ENCODE assay signal across 18 cellular contexts in genomic region chr6:42378536-42378935, GRCh38.
DNase-seq lines count a peak whose midpoint lies in the region; ATAC-seq and TF ChIP-seq lines count a peak whose summit lies in the region.
"Had no signal": no experiment of that assay in that cellular context is flagged by ENCODE, and none has a peak within 500 bp of the region (broad histone marks: within the 10 kb centered on the region; RNA-seq: fewer than 3 reads in every experiment).

No MANE protein-coding gene starts in this region.

- H3K4me2 ChIP-seq in PC-3 (ENCODE audit: low read length) = no peak overlapping the region
- H3K4me2 ChIP-seq: smooth muscle cell had no signal

- H3K27me3 Mint-ChIP-seq in activated T-cell treated with anti-CD3 and anti-CD28 coated beads, Interleukin-2, amount 50 U/mL, for 4 hours (ENCODE audit: low read depth) = no peaks in the 10 kb centered on the region
- no peaks in the 10 kb centered on the region for H3K27me3 Mint-ChIP-seq in activated T-helper 17 cell treated with anti-CD3 and anti-CD28 coated beads, Interleukin-2, amount 50 U/mL, for 72 hours

- H3K27ac ChIP-seq in PC-3 (ENCODE audit: low read length) = no peak overlapping the region
- H3K27ac ChIP-seq: pancreas, testis had no signal

- peaks cover 17% of the 10 kb centered on the region; the same call in 1 of the 2 replicates for H3K79me2 ChIP-seq in PC-3 (ENCODE audit: low read length)

- H3K9me3 ChIP-seq in PC-3 (ENCODE audit: low read length) = no peaks in the 10 kb centered on the region
- H3K9me3 ChIP-seq: pancreas, testis had no signal

- H3F3A ChIP-seq in PC-3 (ENCODE audit: low read length, unreplicated experiment) = no peaks in the 10 kb centered on the region

- peak overlapping the region; percentile 56 for H3K4me3 Mint-ChIP-seq in activated T-cell treated with anti-CD3 and anti-CD28 coated beads, Interleukin-2, amount 50 U/mL, for 4 hours
- peak overlapping the region; percentile 70 for H3K4me3 Mint-ChIP-seq in activated T-helper 17 cell treated with anti-CD3 and anti-CD28 coated beads, Interleukin-2, amount 50 U/mL, for 72 hours
- H3K4me3 Mint-ChIP-seq: mesothelial cell of epicardium, WTC11 had no signal

- no peaks in the 10 kb centered on the region for H3K9me3 Mint-ChIP-seq in activated T-cell treated with anti-CD3 and anti-CD28 coated beads, Interleukin-2, amount 50 U/mL, for 4 hours
- no peaks in the 10 kb centered on the region for H3K9me3 Mint-ChIP-seq in activated T-helper 17 cell treated with anti-CD3 and anti-CD28 coated beads, Interleukin-2, amount 50 U/mL, for 72 hours
- H3K9me3 Mint-ChIP-seq: mesothelial cell of epicardium, WTC11 had no signal

- peak overlapping the region; percentile 90 for H3K27ac Mint-ChIP-seq in activated T-helper 17 cell treated with anti-CD3 and anti-CD28 coated beads, Interleukin-2, amount 50 U/mL, for 72 hours

- ATAC-seq in activated T-cell treated with anti-CD3 and anti-CD28 coated beads, Interleukin-2, amount 50 U/mL, for 4 hours = no peak
- no peak for ATAC-seq in activated T-helper 17 cell treated with anti-CD3 and anti-CD28 coated beads, Interleukin-2, amount 50 U/mL, for 72 hours (replicated peaks)
- no peak for ATAC-seq in HG02973 (IDR thresholded peaks at IDR 0.05; ENCODE audit: unreplicated experiment)
- no peak for ATAC-seq in PC-3
- ATAC-seq: WTC11 had no signal

- POLR2A ChIA-PET in PC-3 (lab: Charles Lee; ENCODE audit: unreplicated experiment) = no interaction called here

- H3K9me2 ChIP-seq in PC-3 (replicated peaks; ENCODE audit: low read length) = no peaks in the 10 kb centered on the region

- H3K36me3 ChIP-seq in PC-3 (ENCODE audit: low read depth, low read length) = no peaks in the 10 kb centered on the region
- H3K36me3 ChIP-seq: pancreas had no signal

- H3K4me1 Mint-ChIP-seq in activated T-cell treated with anti-CD3 and anti-CD28 coated beads, Interleukin-2, amount 50 U/mL, for 4 hours (ENCODE audit: low read depth) = peaks cover 58% of the 10 kb centered on the region
- peaks cover 47% of the 10 kb centered on the region for H3K4me1 Mint-ChIP-seq in activated T-helper 17 cell treated with anti-CD3 and anti-CD28 coated beads, Interleukin-2, amount 50 U/mL, for 72 hours

- intact Hi-C loops in PC-3 (cut with micrococcal nuclease) = no loop called here

- H3K4me3 ChIP-seq in NB4 (ENCODE audit: low read depth, low read length) = no peak overlapping the region
- no peak overlapping the region for H3K4me3 ChIP-seq in PC-3 (ENCODE audit: low read length)
- H3K4me3 ChIP-seq: pancreas, smooth muscle cell, testis had no signal

- no TSS peak for BruUV-seq in PC-3 (replicated peaks; lab: Mats Ljungman, UMichigan)

- H3K36me3 Mint-ChIP-seq in activated T-cell treated with anti-CD3 and anti-CD28 coated beads, Interleukin-2, amount 50 U/mL, for 4 hours (ENCODE audit: insufficient read depth) = peaks cover 5% of the 10 kb centered on the region
- H3K36me3 Mint-ChIP-seq in activated T-helper 17 cell treated with anti-CD3 and anti-CD28 coated beads, Interleukin-2, amount 50 U/mL, for 72 hours (ENCODE audit: low read depth) = peaks cover 8% of the 10 kb centered on the region
- H3K36me3 Mint-ChIP-seq: WTC11 had no signal

- no peaks in the 10 kb centered on the region for H3K4me1 ChIP-seq in PC-3 (ENCODE audit: insufficient read depth, low read length)
- H3K4me1 ChIP-seq: pancreas had no signal

- TF ChIP-seq CTCF in NB4 (IDR thresholded peaks at IDR 0.05; ENCODE audit: low read depth, low read length) (no peak), PC-3 (conservative IDR thresholded peaks at IDR 0.05; ENCODE audit: low read depth, low read length) (no peak)

- no peak overlapping the region for H2AFZ ChIP-seq in PC-3 (ENCODE audit: low read length)

- CTCF ChIA-PET in PC-3 (lab: Charles Lee) = no interaction called here

- H3K9ac ChIP-seq in PC-3 (ENCODE audit: low read length) = no peak overlapping the region

- no peaks in the 10 kb centered on the region for H4K20me1 ChIP-seq in PC-3 (ENCODE audit: low read length)

- TF ChIP-seq POLR2A in NB4 (IDR thresholded peaks at IDR 0.05; ENCODE audit: extremely low read depth, insufficient read length) = no peak

- H3K27me3 ChIP-seq in PC-3 (ENCODE audit: low read length) = no peaks in the 10 kb centered on the region
- H3K27me3 ChIP-seq: pancreas, testis had no signal

- no peak for DNase-seq in activated T-cell treated with anti-CD3 and anti-CD28 coated beads, Interleukin-2, amount 50 U/mL, for 4 hours
- no peak for DNase-seq in activated T-cell treated with anti-CD3 and anti-CD28 coated beads for 4 hours
- DNase-seq in NB4 (ENCODE audit: low read depth) = peak; percentile 79
- DNase-seq in pons (ENCODE audit: low spot score) = peak; percentile 60
- no peak for DNase-seq in PC-3
- no peak for DNase-seq in iPS-NIHi7 (ENCODE audit: extremely low spot score)
- DNase-seq: DMS53, foreskin fibroblast, NCI-H2107, NCI-H774, pancreas, SHP77 treated with DMSO at 0.1 percent for 48 hours, testis had no signal

Comparison
In these comparisons a context has a peak if more than half of its experiments do, and no peak if none do; other contexts are left out.
1. DNase-seq: peak in NB4 (single experiment) and pons (single experiment); none in activated T-cell treated with anti-CD3 and anti-CD28 coated beads, Interleukin-2, amount 50 U/mL, for 4 hours (single experiment), activated T-cell treated with anti-CD3 and anti-CD28 coated beads for 4 hours (single experiment), PC-3 (single experiment) and iPS-NIHi7 (single experiment).